Comparison of ENCODE assay signal across 8 cellular contexts in genomic region chr1:39214998-39215873, GRCh38. TPM values are rescaled to one million over a fixed set of nuclear protein-coding genes. Genes with fewer than 3 reads are reported as not detected.
DNase-seq lines count a peak whose midpoint lies in the region; ATAC-seq and TF ChIP-seq lines count a peak whose summit lies in the region.

No MANE protein-coding gene starts in this region.

- H3K4me3 ChIP-seq in KMS-11 (IDR thresholded peaks at IDR 0.05; ENCODE audit: insufficient read depth, low read depth, low read length) = peak overlapping the region; percentile 66

- no peaks in the 10 kb centered on the region for H3K27me3 ChIP-seq in KMS-11 (ENCODE audit: insufficient read depth, low read depth)

- peak overlapping the region; percentile 93 for H3K27ac Mint-ChIP-seq in activated T-cell treated with anti-CD3 and anti-CD28 coated beads, Interleukin-2, amount 50 U/mL, for 72 hours

- ATAC-seq in GM21381 (IDR thresholded peaks at IDR 0.05; ENCODE audit: unreplicated experiment) = peak; percentile 54
- peak; percentile 69 to 74 for ATAC-seq in activated T-cell treated with anti-CD3 and anti-CD28 coated beads, Interleukin-2, amount 50 U/mL, for 72 hours (replicated peaks in 1 of 2)

- H3K27ac ChIP-seq in KMS-11 (peak overlapping the region; percentile 52), temporal lobe (ENCODE audit: low read depth, low read length) (peak overlapping the region; percentile 92)

- peaks cover 3 to 7% of the 10 kb centered on the region in 2 donors for H3K36me3 Mint-ChIP-seq in activated T-cell treated with anti-CD3 and anti-CD28 coated beads, Interleukin-2, amount 50 U/mL, for 72 hours (ENCODE audit: insufficient read depth in 2 of 2)

- H3K9me3 Mint-ChIP-seq in activated T-cell treated with anti-CD3 and anti-CD28 coated beads, Interleukin-2, amount 50 U/mL, for 72 hours = no peaks in the 10 kb centered on the region

- H3K27me3 Mint-ChIP-seq in activated T-cell treated with anti-CD3 and anti-CD28 coated beads, Interleukin-2, amount 50 U/mL, for 72 hours (ENCODE audit: low read depth) = no peaks in the 10 kb centered on the region

- H3K36me3 ChIP-seq in KMS-11 (ENCODE audit: insufficient read depth) = no peaks in the 10 kb centered on the region

- peak overlapping the region; percentile 18; the same call in 1 of the 2 replicates for H3K9ac ChIP-seq in KMS-11

- peaks cover 44% of the 10 kb centered on the region for H3K4me1 Mint-ChIP-seq in activated T-cell treated with anti-CD3 and anti-CD28 coated beads, Interleukin-2, amount 50 U/mL, for 72 hours (ENCODE audit: low read depth)

- H3K4me1 ChIP-seq in KMS-11 (ENCODE audit: low read depth, poor library complexity, severe bottlenecking) = peaks cover 41% of the 10 kb centered on the region

- no peak for TF ChIP-seq CTCF in KMS-11 (conservative IDR thresholded peaks at IDR 0.05; ENCODE audit: low read depth, low read length)

- H2AFZ ChIP-seq in KMS-11 (ENCODE audit: low read depth) = peak overlapping the region; percentile 11; the same call in 1 of the 2 replicates

- DNase-seq in CMK (ENCODE audit: low read depth) (peak; percentile 65), islet precursor cell (peak; percentile 72), DMS79 treated with DMSO at 0.1 percent for 48 hours (lab: John Stamatoyannopoulos, UW) (no peak), putamen (ENCODE audit: low spot score) (no peak)
- peak; percentile 21 to 42 for DNase-seq in activated T-cell treated with anti-CD3 and anti-CD28 coated beads, Interleukin-2, amount 50 U/mL, for 72 hours

- peak overlapping the region; percentile 89 to 90 for H3K4me3 Mint-ChIP-seq in activated T-cell treated with anti-CD3 and anti-CD28 coated beads, Interleukin-2, amount 50 U/mL, for 72 hours

- no peaks in the 10 kb centered on the region for H3K79me2 ChIP-seq in KMS-11 (ENCODE audit: insufficient read depth, low read depth)

- H4K20me1 ChIP-seq in KMS-11 (ENCODE audit: insufficient read depth) = no peaks in the 10 kb centered on the region

- H3K4me2 ChIP-seq in KMS-11 = peak overlapping the region; percentile 91

RNA-seq across cellular contexts. Expression of gene MACF1, which starts 10.7 kb away (rescaled TPM):
- total RNA-seq in activated T-cell treated with anti-CD3 and anti-CD28 coated beads, Interleukin-2, amount 50 U/mL, for 72 hours = 100 to 1,000 TPM; 169 to 292 TPM
- 386 TPM for total RNA-seq in temporal lobe

Comparison
In these comparisons a context has a peak if more than half of its experiments do, and no peak if none do; other contexts are left out.
1. DNase-seq: peak in CMK (single experiment), activated T-cell treated with anti-CD3 and anti-CD28 coated beads, Interleukin-2, amount 50 U/mL, for 72 hours (2 of 2) and islet precursor cell (single experiment); none in DMS79 treated with DMSO at 0.1 percent for 48 hours (single experiment) and putamen (single experiment).